In genomic region chr7:155571581-155572345, GRCh38 we compare ENCODE assay signal across 22 cellular contexts. TPM values are rescaled to one million over a fixed set of nuclear protein-coding genes. Genes with fewer than 3 reads are reported as not detected.
"Had no signal": no experiment of that assay in that cellular context is flagged by ENCODE, and none has a peak within 500 bp of the region (broad histone marks: within the 10 kb centered on the region; RNA-seq: fewer than 3 reads in every experiment).

No MANE protein-coding gene starts in this region.

- H3K27me3 ChIP-seq: thyroid gland had no signal

- H3K9me3 ChIP-seq: esophagus muscularis mucosa, gastroesophageal sphincter, heart left ventricle, thyroid gland had no signal

- DNase-seq: activated CD4-positive, alpha-beta T cell treated with anti-CD3 and anti-CD28 coated beads, Interleukin-2, amount 50 U/mL, for 1 hour; activated gamma-delta T cell treated with Interleukin-2 at 50 U/mL for 16 hours; cerebellar nuclear complex; effector CD4-positive, alpha-beta T cell; heart left ventricle; kidney glomerular epithelial cell; naive thymus-derived CD8-positive, alpha-beta T cell; stimulated activated CD4-positive, alpha-beta T cell treated with anti-CD3 and anti-CD28 coated beads, Interleukin-2, amount 100 ng/mL, for 24 hours; stimulated activated naive CD4-positive, alpha-beta T cell treated with Interleukin-2 at 50 U/mL for 16 hours; T-helper 1 cell; T-helper 9 cell; thyroid gland had no signal

- H3K9me3 Mint-ChIP-seq: naive thymus-derived CD8-positive, alpha-beta T cell had no signal

- H3K36me3 ChIP-seq: esophagus muscularis mucosa, gastroesophageal sphincter, heart left ventricle, thyroid gland had no signal

- H3K4me3 Mint-ChIP-seq: activated naive CD8-positive, alpha-beta T cell; naive thymus-derived CD8-positive, alpha-beta T cell had no signal

- H3K4me1 ChIP-seq: esophagus muscularis mucosa, gastroesophageal sphincter, heart left ventricle, thyroid gland had no signal

- H3K4me3 ChIP-seq: esophagus muscularis mucosa, gastroesophageal sphincter, heart left ventricle, thyroid gland had no signal

- ATAC-seq: heart left ventricle; naive thymus-derived CD8-positive, alpha-beta T cell had no signal

- H3K36me3 Mint-ChIP-seq: activated naive CD8-positive, alpha-beta T cell; naive thymus-derived CD8-positive, alpha-beta T cell had no signal

- H3K27ac Mint-ChIP-seq: activated naive CD8-positive, alpha-beta T cell; naive thymus-derived CD8-positive, alpha-beta T cell had no signal

- H3K27ac ChIP-seq: esophagus muscularis mucosa, gastroesophageal sphincter, heart left ventricle, thyroid gland had no signal

- H3K4me1 Mint-ChIP-seq: naive thymus-derived CD8-positive, alpha-beta T cell had no signal

RNA-seq across cellular contexts. Expression of gene CNPY1, which starts 25.4 kb away (rescaled TPM):
- total RNA-seq: bronchial epithelial cell; endothelial cell of umbilical vein; esophagus muscularis mucosa; gastroesophageal sphincter; heart left ventricle; lower leg skin; mesenteric fat pad; naive thymus-derived CD8-positive, alpha-beta T cell; renal cortical epithelial cell; subcutaneous adipose tissue; thyroid gland; ureter had no signal
- polyA plus RNA-seq: endothelial cell of umbilical vein; heart left ventricle; naive thymus-derived CD8-positive, alpha-beta T cell had no signal
